11 cellular contexts compared by ENCODE assay signal in genomic region chr11:126332221-126332711, GRCh38. TPM values are rescaled to one million over a fixed set of nuclear protein-coding genes. Genes with fewer than 3 reads are reported as not detected.
A peak's percentile ranks its signal among the peaks of the same experiment; 100 is the strongest.
DNase-seq lines count a peak whose midpoint lies in the region; ATAC-seq and TF ChIP-seq lines count a peak whose summit lies in the region.
"Had no signal": no experiment of that assay in that cellular context is flagged by ENCODE, and none has a peak within 500 bp of the region (broad histone marks: within the 10 kb centered on the region; RNA-seq: fewer than 3 reads in every experiment).

No MANE protein-coding gene starts in this region.

- peak overlapping the region; percentile 71 for H3K9ac ChIP-seq in adipocyte (ENCODE audit: low read length)

- no peaks in the 10 kb centered on the region for H3K27me3 ChIP-seq in adipocyte (replicated peaks; ENCODE audit: control insufficient read depth, insufficient read depth, low read length)
- no peaks in the 10 kb centered on the region for H3K27me3 ChIP-seq in left ventricle myocardium inferior (ENCODE audit: low read depth)
- no peaks in the 10 kb centered on the region for H3K27me3 ChIP-seq in testis
- H3K27me3 ChIP-seq: neutrophil had no signal

- no peak for TF ChIP-seq CTCF in left ventricle myocardium inferior (IDR thresholded peaks at IDR 0.05; ENCODE audit: borderline replicate concordance)
- TF ChIP-seq CTCF in testis (IDR thresholded peaks at IDR 0.05): no peak

- H3K4me1 ChIP-seq in adipocyte (ENCODE audit: control insufficient read depth, insufficient read depth, low read length): peaks cover 52% of the 10 kb centered on the region
- peaks cover 41% of the 10 kb centered on the region for H3K4me1 ChIP-seq in left ventricle myocardium inferior
- peaks cover 25% of the 10 kb centered on the region for H3K4me1 ChIP-seq in testis

- H3K9me3 ChIP-seq in adipocyte (ENCODE audit: control insufficient read depth, low read length) (no peaks in the 10 kb centered on the region), left ventricle myocardium inferior (replicated peaks) (no peaks in the 10 kb centered on the region), testis (no peaks in the 10 kb centered on the region)
- H3K9me3 ChIP-seq: neutrophil had no signal

- intact Hi-C loops in left ventricle myocardium inferior (cut with micrococcal nuclease) (no loop called here), testis (cut with DNase I; ENCODE audit: low total_unique reads) (no loop called here)

- DNase-seq in activated CD8-positive, alpha-beta memory T cell treated with anti-CD3 and anti-CD28 coated beads, Interleukin-2, amount 50 U/mL, for 48 hours: peak; percentile 64
- DNase-seq in activated CD8-positive, alpha-beta memory T cell treated with anti-CD3 and anti-CD28 coated beads for 24 hours: no peak
- DNase-seq in adipocyte (ENCODE audit: low read depth) (peak; percentile 80), left ventricle myocardium inferior (peak; percentile 77), testis (peak; percentile 86), NCI-H774 (lab: John Stamatoyannopoulos, UW) (no peak), RPMI8226 (no peak)
- DNase-seq: CD4-positive, CD25-positive, alpha-beta regulatory T cell; trophoblast cell had no signal

- WGBS in testis, 2 donors: 50 to 60% methylated on average over 4 to 5 of the region's 5 CpGs

- no peak for TF ChIP-seq POLR2A in testis (IDR thresholded peaks at IDR 0.05)

- H3K4me3 ChIP-seq in adipocyte (ENCODE audit: low read length) (peak overlapping the region; percentile 18), left ventricle myocardium inferior (no peak overlapping the region), testis (no peak overlapping the region)

- H3K36me3 ChIP-seq in adipocyte (ENCODE audit: control insufficient read depth, insufficient read depth, low read length, severe bottlenecking) (no peaks in the 10 kb centered on the region), left ventricle myocardium inferior (peaks cover 10% of the 10 kb centered on the region), testis (ENCODE audit: low read depth, missing control alignments) (no peaks in the 10 kb centered on the region)

- H3K27ac ChIP-seq in left ventricle myocardium inferior (replicated peaks) (peak overlapping the region; percentile 42), testis (peak overlapping the region; percentile 9 to 10)
- H3K27ac ChIP-seq: neutrophil had no signal

- no peak for ATAC-seq in HG03175 (IDR thresholded peaks at IDR 0.05; ENCODE audit: unreplicated experiment)

RNA-seq across cellular contexts. Expression of gene ST3GAL4, which starts 23.2 kb away (rescaled TPM):
- total RNA-seq in left ventricle myocardium inferior (61.7 TPM), testis (100 to 1,000 TPM; 212 to 221 TPM)
- 102 TPM for polyA plus RNA-seq in testis (ENCODE audit: insufficient read depth, low read depth, low replicate concordance)

RNA-seq across cellular contexts. Expression of gene DCPS, which starts 28.4 kb away (rescaled TPM):
- total RNA-seq in left ventricle myocardium inferior (12.1 TPM), testis (10 to 100 TPM; 16.9 to 20.9 TPM)
- 16.8 TPM for polyA plus RNA-seq in testis (ENCODE audit: insufficient read depth, low read depth, low replicate concordance)

RNA-seq across cellular contexts. Expression of gene TIRAP, which starts 49.4 kb away (rescaled TPM):
- 6.0 TPM for total RNA-seq in left ventricle myocardium inferior
- total RNA-seq in testis: 1 to 10 TPM; 5.7 to 5.9 TPM
- 3.6 TPM for polyA plus RNA-seq in testis (ENCODE audit: insufficient read depth, low read depth, low replicate concordance)

Comparison
In these comparisons a context has a peak if more than half of its experiments do, and no peak if none do; other contexts are left out.
1. DNase-seq: peak in activated CD8-positive, alpha-beta memory T cell treated with anti-CD3 and anti-CD28 coated beads, Interleukin-2, amount 50 U/mL, for 48 hours (single experiment), adipocyte (single experiment), left ventricle myocardium inferior (single experiment) and testis (single experiment); none in activated CD8-positive, alpha-beta memory T cell treated with anti-CD3 and anti-CD28 coated beads for 24 hours (single experiment), NCI-H774 (single experiment) and RPMI8226 (single experiment).